ENCODE assay signal across 10 cellular contexts in genomic region chr6:77368660-77369313, GRCh38.
DNase-seq lines count a peak whose midpoint lies in the region; ATAC-seq, FAIRE-seq and TF ChIP-seq lines count a peak whose summit lies in the region.
"Had no signal": no experiment of that assay in that cellular context is flagged by ENCODE, and none has a peak within 500 bp of the region (broad histone marks: within the 10 kb centered on the region; RNA-seq: fewer than 3 reads in every experiment).

No MANE protein-coding gene starts in this region.

- H3K27ac Mint-ChIP-seq in stimulated activated naive CD8-positive, alpha-beta T cell treated with anti-CD3 and anti-CD28 coated beads, Interleukin-15, amount 100 ng/mL, for 72 hours = no peak overlapping the region

- H3K79me2 ChIP-seq in GM12878 (ENCODE audit: control insufficient read depth, insufficient read depth, low read length) = no peaks in the 10 kb centered on the region

- no peaks in the 10 kb centered on the region for H3K27me3 Mint-ChIP-seq in stimulated activated naive CD8-positive, alpha-beta T cell treated with anti-CD3 and anti-CD28 coated beads, Interleukin-15, amount 100 ng/mL, for 72 hours

- H3K9me3 Mint-ChIP-seq in stimulated activated naive CD8-positive, alpha-beta T cell treated with anti-CD3 and anti-CD28 coated beads, Interleukin-15, amount 100 ng/mL, for 72 hours = peaks cover 0 to 17% of the 10 kb centered on the region in 2 donors

- in situ Hi-C loops in GM12878 (cut with MboI) = no loop called here

- H3K9ac ChIP-seq in GM12878 (ENCODE audit: control insufficient read depth, insufficient read depth, low read length) (no peak overlapping the region), rectal smooth muscle tissue (ENCODE audit: low read length) (no peak overlapping the region)

- TF ChIP-seq POLR2A in GM12878 (IDR thresholded peaks at IDR 0.05; ENCODE audit: low read depth, low read length) = no peak

- H3K4me3 Mint-ChIP-seq in stimulated activated naive CD8-positive, alpha-beta T cell treated with anti-CD3 and anti-CD28 coated beads, Interleukin-15, amount 100 ng/mL, for 72 hours = no peak overlapping the region

- H4K20me1 ChIP-seq in GM12878 (ENCODE audit: control insufficient read depth, insufficient read depth) = no peaks in the 10 kb centered on the region

- no peak for TF ChIP-seq CTCF in GM12878 (IDR thresholded peaks at IDR 0.05 in 2 of 3, conservative IDR thresholded peaks at IDR 0.05 in 1 of 3; ENCODE audit: control insufficient read depth in 2 of 3, extremely low read depth in 1 of 3, insufficient read depth in 1 of 3, low read depth in 3 of 3, low read length in 3 of 3)

- H3K27ac ChIP-seq in GM12878 (ENCODE audit: control insufficient read depth, insufficient read depth) (no peak overlapping the region), rectal smooth muscle tissue (ENCODE audit: low read depth, low read length) (no peak overlapping the region)

- H3K36me3 ChIP-seq in GM12878 (ENCODE audit: control insufficient read depth in 2 of 2, insufficient read depth in 2 of 2, low read length in 1 of 2) (no peaks in the 10 kb centered on the region), rectal smooth muscle tissue (ENCODE audit: control insufficient read depth, insufficient read depth, low read length) (no peaks in the 10 kb centered on the region)

- TSS peak; percentile 89 for BruUV-seq in GM12878 (replicated peaks; lab: Mats Ljungman, UMichigan)

- intact Hi-C loops in GM12878 (cut with micrococcal nuclease; ENCODE audit: unreplicated experiment) = no loop called here

- POLR2A ChIA-PET in GM12878 (lab: Charles Lee) = interaction anchor here (1.1 kb wide), 1 partner anchor 8 kb away, joined by 5 read pairs; no protein-coding TSS in a partner anchor

- H3K9me3 ChIP-seq in GM12878 (replicated peaks; ENCODE audit: control insufficient read depth, insufficient read depth, low read length) = no peaks in the 10 kb centered on the region; the same call in 2 of the 3 replicates

- no peak for TF ChIP-seq RAD21 in GM12878 (IDR thresholded peaks at IDR 0.05; ENCODE audit: insufficient read depth, low read depth, low read length)

- CTCF ChIA-PET in GM12878 (lab: Yijun Ruan, JAX) = interaction anchor here (0.6 to 1.0 kb wide), 3 partner anchors 9 to 1158 kb away, joined by 3 to 4 read pairs (median 3); no protein-coding TSS in a partner anchor

- no peak for DNase-seq in GM12878 (ENCODE audit: low read depth, low spot score)
- DNase-seq in iPS DF 4.7 (ENCODE audit: extremely low read depth, low spot score) = peak; percentile 16
- no peak for DNase-seq in kidney glomerular epithelial cell (lab: John Stamatoyannopoulos, UW)
- DNase-seq in stimulated activated naive CD8-positive, alpha-beta T cell treated with anti-CD3 and anti-CD28 coated beads, Interleukin-15, amount 100 ng/mL, for 72 hours = no peak
- no peak for DNase-seq in NCI-H82 (lab: John Stamatoyannopoulos, UW)
- DNase-seq: stimulated activated naive CD8-positive, alpha-beta T cell treated with anti-CD3 and anti-CD28 coated beads, Interleukin-15, Interleukin-2, amounts not matched to agents 100 U/mL and 50 U/mL, for 24 hours had no signal

- no peaks in the 10 kb centered on the region for H3K4me1 Mint-ChIP-seq in stimulated activated naive CD8-positive, alpha-beta T cell treated with anti-CD3 and anti-CD28 coated beads, Interleukin-15, amount 100 ng/mL, for 72 hours

- ATAC-seq in GM19438 (IDR thresholded peaks at IDR 0.05; ENCODE audit: low read depth, unreplicated experiment) (peak; percentile 68), GM12878 (peak; percentile 93), GM18907 (IDR thresholded peaks at IDR 0.05; ENCODE audit: unreplicated experiment) (no peak)
- no peak for ATAC-seq in stimulated activated naive CD8-positive, alpha-beta T cell treated with anti-CD3 and anti-CD28 coated beads, Interleukin-15, amount 100 ng/mL, for 72 hours
- ATAC-seq: stimulated activated naive CD8-positive, alpha-beta T cell treated with anti-CD3 and anti-CD28 coated beads, Interleukin-15, Interleukin-2, amounts not matched to agents 100 U/mL and 50 U/mL, for 24 hours had no signal

- H3K27me3 ChIP-seq in GM12878 (replicated peaks in 1 of 2; ENCODE audit: control insufficient read depth in 2 of 2, insufficient read depth in 2 of 2, low read length in 1 of 2) (no peaks in the 10 kb centered on the region), rectal smooth muscle tissue (ENCODE audit: control insufficient read depth, insufficient read depth, low read length) (no peaks in the 10 kb centered on the region)

- peak overlapping the region; percentile 30; the same call in 1 of the 2 replicates for H3K4me2 ChIP-seq in GM12878 (ENCODE audit: control insufficient read depth, insufficient read depth)

- H3K4me3 ChIP-seq in GM12878 = no peak overlapping the region
- peak overlapping the region; percentile 49 for H3K4me3 ChIP-seq in rectal smooth muscle tissue (ENCODE audit: low read length)

- no peaks in the 10 kb centered on the region for H3K4me1 ChIP-seq in GM12878 (ENCODE audit: control insufficient read depth, insufficient read depth, low read length)
- H3K4me1 ChIP-seq in rectal smooth muscle tissue (ENCODE audit: control insufficient read depth, insufficient read depth, low read length) = no peaks in the 10 kb centered on the region

- RAD21 ChIA-PET in GM12878 (lab: Charles Lee; ENCODE audit: unreplicated experiment) = no interaction called here

- no peak for TF ChIP-seq EP300 in GM12878 (IDR thresholded peaks at IDR 0.05; ENCODE audit: borderline replicate concordance in 1 of 2, control insufficient read depth in 1 of 2, low read depth in 2 of 2, low read length in 2 of 2)

- no peak for FAIRE-seq in GM12878 (lab: Jason Lieb, UNC)
- FAIRE-seq: TTC549 had no signal

- WGBS in GM12878 (ENCODE audit: insufficient coverage, insufficient replicate concordance, low lambda C conversion rate, missing lambda C conversion rate) = 20% methylated on average over 20 of the region's 20 CpGs

- H2AFZ ChIP-seq in GM12878 (ENCODE audit: control insufficient read depth, low read depth, low read length) = peak overlapping the region; percentile 57

- SMC1A ChIA-PET in GM12878 (lab: Charles Lee; ENCODE audit: uncharacterized antibody, unreplicated experiment) = interaction anchor here (0.6 to 1.5 kb wide), 3 partner anchors 176 to 1803 kb away, joined by 3 read pairs; no protein-coding TSS in a partner anchor

TF ChIP-seq in GM12878, 131 proteins besides CTCF, POLR2A, EP300 and RAD21 (continues in another document):
- no peak for TF ChIP-seq ATF3 (IDR thresholded peaks at IDR 0.05; ENCODE audit: borderline replicate concordance, extremely low read depth, low read depth, low read length)
- 0 out of 2 replicates have a peak, but pooled peaks have one; percentile 39 for TF ChIP-seq LARP7 (IDR thresholded peaks at IDR 0.05)
- peak; percentile 62 for TF ChIP-seq IKZF1 (conservative IDR thresholded peaks at IDR 0.05)
- 0 out of 2 replicates have a peak, but pooled peaks have one; percentile 47 for TF ChIP-seq SMARCA5 (IDR thresholded peaks at IDR 0.05)
- no peak for TF ChIP-seq WRNIP1 (IDR thresholded peaks at IDR 0.05; ENCODE audit: borderline replicate concordance, low read depth, low read length)
- no peak for TF ChIP-seq SREBF1 (IDR thresholded peaks at IDR 0.05; ENCODE audit: low read length)
- TF ChIP-seq FOXM1 (IDR thresholded peaks at IDR 0.05; ENCODE audit: low read depth, low read length) = no peak
- TF ChIP-seq MLLT1 (IDR thresholded peaks at IDR 0.05) = 0 out of 2 replicates have a peak, but pooled peaks have one; percentile 53
- no peak for TF ChIP-seq YBX1 (IDR thresholded peaks at IDR 0.05)
- no peak for TF ChIP-seq HCFC1 (IDR thresholded peaks at IDR 0.05; ENCODE audit: low read length)
- peak; percentile 27 for TF ChIP-seq MEF2B (IDR thresholded peaks at IDR 0.05; ENCODE audit: partially characterized antibody, poor library complexity, severe bottlenecking)
- no peak for TF ChIP-seq SMC3 (IDR thresholded peaks at IDR 0.05; ENCODE audit: borderline replicate concordance, low read length)
- 0 out of 2 replicates have a peak, but pooled peaks have one; percentile 48 for TF ChIP-seq RELB (IDR thresholded peaks at IDR 0.05; ENCODE audit: low read depth)
- TF ChIP-seq BMI1 (IDR thresholded peaks at IDR 0.05; ENCODE audit: borderline replicate concordance) = no peak
- TF ChIP-seq DPF2 (IDR thresholded peaks at IDR 0.05) = peak; percentile 37; the same call in 1 of the 2 replicates
- no peak for TF ChIP-seq FOS (IDR thresholded peaks at IDR 0.05; ENCODE audit: borderline replicate concordance, extremely low read depth, insufficient read length)
- TF ChIP-seq SPI1 (IDR thresholded peaks at IDR 0.05; ENCODE audit: borderline replicate concordance, insufficient read depth, low read depth, low read length) = 0 out of 2 replicates have a peak, but pooled peaks have one; percentile 46

Comparison
In these comparisons a context has a peak if more than half of its experiments do, and no peak if none do; other contexts are left out.
1. ATAC-seq: peak in GM19438 (single experiment) and GM12878 (single experiment); none in stimulated activated naive CD8-positive, alpha-beta T cell treated with anti-CD3 and anti-CD28 coated beads, Interleukin-15, amount 100 ng/mL, for 72 hours (single experiment) and GM18907 (single experiment).